9 cellular contexts compared by ENCODE assay signal in genomic region chr7:134886353-134887057, GRCh38.
DNase-seq lines count a peak whose midpoint lies in the region; ATAC-seq and TF ChIP-seq lines count a peak whose summit lies in the region.
"Had no signal": no experiment of that assay in that cellular context is flagged by ENCODE, and none has a peak within 500 bp of the region (broad histone marks: within the 10 kb centered on the region; RNA-seq: fewer than 3 reads in every experiment).

No MANE protein-coding gene starts in this region.

- H3K27ac ChIP-seq in hepatocyte (peak overlapping the region; percentile 82), thyroid gland (peak overlapping the region; percentile 24 to 70 (median 52))

- H3K4me1 Mint-ChIP-seq in activated naive CD8-positive, alpha-beta T cell treated with anti-CD3 and anti-CD28 coated beads, Interleukin-2, amount 10 ng/mL, durations not matched to agents 7 days and 5 days: peaks cover 12% of the 10 kb centered on the region

- H3K27me3 ChIP-seq in hepatocyte (no peaks in the 10 kb centered on the region), thyroid gland (no peaks in the 10 kb centered on the region)

- H3K9me3 ChIP-seq in hepatocyte (ENCODE audit: low read depth) (no peaks in the 10 kb centered on the region), thyroid gland (no peaks in the 10 kb centered on the region)

- 13% methylated on average over 8 of the region's 8 CpGs for WGBS in hepatocyte (ENCODE audit: low lambda C conversion rate, missing lambda C conversion rate)
- WGBS in thyroid gland, 2 donors: 52 to 61% methylated on average over 8 of the region's 8 CpGs

- no peaks in the 10 kb centered on the region for H4K20me1 ChIP-seq in hepatocyte (ENCODE audit: insufficient read depth, poor library complexity, severe bottlenecking)

- no peak overlapping the region for H2AFZ ChIP-seq in hepatocyte

- TF ChIP-seq CTCF in hepatocyte (IDR thresholded peaks at IDR 0.05; ENCODE audit: poor library complexity) (no peak), thyroid gland (IDR thresholded peaks at IDR 0.05) (no peak)

- H3K27ac Mint-ChIP-seq in activated naive CD8-positive, alpha-beta T cell treated with anti-CD3 and anti-CD28 coated beads, Interleukin-2, amount 10 ng/mL, durations not matched to agents 7 days and 5 days: peak overlapping the region; percentile 55
- H3K27ac Mint-ChIP-seq: dendritic cell treated with granulocyte-macrophage colony-stimulating factor and Interleukin-4, amounts not matched to agents 40 ng/mL and 50 ng/mL, for 4 days had no signal

- H3K4me1 ChIP-seq in hepatocyte (ENCODE audit: insufficient read depth): peaks cover 40% of the 10 kb centered on the region
- H3K4me1 ChIP-seq in thyroid gland: peaks cover 8 to 29% of the 10 kb centered on the region in 2 donors

- H3K27me3 Mint-ChIP-seq in activated naive CD8-positive, alpha-beta T cell treated with anti-CD3 and anti-CD28 coated beads, Interleukin-2, amount 10 ng/mL, durations not matched to agents 7 days and 5 days: peaks cover 4% of the 10 kb centered on the region

- H3K36me3 ChIP-seq in hepatocyte (replicated peaks; ENCODE audit: insufficient read depth, low read depth) (no peaks in the 10 kb centered on the region), thyroid gland (no peaks in the 10 kb centered on the region)

- no peaks in the 10 kb centered on the region for H3K9me3 Mint-ChIP-seq in activated naive CD8-positive, alpha-beta T cell treated with anti-CD3 and anti-CD28 coated beads, Interleukin-2, amount 10 ng/mL, durations not matched to agents 7 days and 5 days
- H3K9me3 Mint-ChIP-seq: dendritic cell treated with granulocyte-macrophage colony-stimulating factor and Interleukin-4, amounts not matched to agents 40 ng/mL and 50 ng/mL, for 4 days had no signal

- peak; percentile 18 for DNase-seq in NCI-H2029 (lab: John Stamatoyannopoulos, UW)
- no peak for DNase-seq in NCI-H2029 treated with DMSO at 0.1 percent for 48 hours (lab: John Stamatoyannopoulos, UW)
- DNase-seq in activated naive CD8-positive, alpha-beta T cell treated with anti-CD3 and anti-CD28 coated beads, Interleukin-2, amount 10 ng/mL, durations not matched to agents 7 days and 5 days: no peak
- DNase-seq in hepatocyte (ENCODE audit: low spot score): peak; percentile 38
- peak; percentile 19 to 33 for DNase-seq in thyroid gland
- no peak for DNase-seq in NCI-H526 (lab: John Stamatoyannopoulos, UW)

- ATAC-seq in activated naive CD8-positive, alpha-beta T cell treated with anti-CD3 and anti-CD28 coated beads, Interleukin-2, amount 10 ng/mL, durations not matched to agents 7 days and 5 days (ENCODE audit: low read depth): peak; percentile 60
- ATAC-seq in GM19023 (IDR thresholded peaks at IDR 0.05; ENCODE audit: unreplicated experiment) (no peak), GM19467 (IDR thresholded peaks at IDR 0.05; ENCODE audit: unreplicated experiment) (no peak)

- no peaks in the 10 kb centered on the region for H3K9me2 ChIP-seq in hepatocyte (replicated peaks; ENCODE audit: insufficient read depth)

- no peaks in the 10 kb centered on the region for H3K36me3 Mint-ChIP-seq in activated naive CD8-positive, alpha-beta T cell treated with anti-CD3 and anti-CD28 coated beads, Interleukin-2, amount 10 ng/mL, durations not matched to agents 7 days and 5 days

- H3K4me2 ChIP-seq in hepatocyte: peak overlapping the region; percentile 58

- no peaks in the 10 kb centered on the region for H3K79me2 ChIP-seq in hepatocyte

- peak overlapping the region; percentile 11 for H3K4me3 Mint-ChIP-seq in activated naive CD8-positive, alpha-beta T cell treated with anti-CD3 and anti-CD28 coated beads, Interleukin-2, amount 10 ng/mL, durations not matched to agents 7 days and 5 days
- H3K4me3 Mint-ChIP-seq: dendritic cell treated with granulocyte-macrophage colony-stimulating factor and Interleukin-4, amounts not matched to agents 40 ng/mL and 50 ng/mL, for 4 days had no signal

- POLR2A ChIA-PET in activated naive CD8-positive, alpha-beta T cell treated with anti-CD3 and anti-CD28 coated beads, Interleukin-2, amount 10 ng/mL, durations not matched to agents 7 days and 5 days (lab: Charles Lee): no interaction called here

- intact Hi-C loops in thyroid gland (cut with DNase I): no loop called here

- H3K4me3 ChIP-seq in hepatocyte (no peak overlapping the region), thyroid gland (replicated peaks in 1 of 3) (no peak overlapping the region)

- TF ChIP-seq POLR2A in thyroid gland (IDR thresholded peaks at IDR 0.05): no peak

Comparison
In these comparisons a context has a peak if more than half of its experiments do, and no peak if none do; other contexts are left out.
1. DNase-seq: peak in NCI-H2029 (single experiment), hepatocyte (single experiment) and thyroid gland (2 of 2); none in NCI-H2029 treated with DMSO at 0.1 percent for 48 hours (single experiment), activated naive CD8-positive, alpha-beta T cell treated with anti-CD3 and anti-CD28 coated beads, Interleukin-2, amount 10 ng/mL, durations not matched to agents 7 days and 5 days (single experiment) and NCI-H526 (0 of 2).